In the genomic region with DNA sequence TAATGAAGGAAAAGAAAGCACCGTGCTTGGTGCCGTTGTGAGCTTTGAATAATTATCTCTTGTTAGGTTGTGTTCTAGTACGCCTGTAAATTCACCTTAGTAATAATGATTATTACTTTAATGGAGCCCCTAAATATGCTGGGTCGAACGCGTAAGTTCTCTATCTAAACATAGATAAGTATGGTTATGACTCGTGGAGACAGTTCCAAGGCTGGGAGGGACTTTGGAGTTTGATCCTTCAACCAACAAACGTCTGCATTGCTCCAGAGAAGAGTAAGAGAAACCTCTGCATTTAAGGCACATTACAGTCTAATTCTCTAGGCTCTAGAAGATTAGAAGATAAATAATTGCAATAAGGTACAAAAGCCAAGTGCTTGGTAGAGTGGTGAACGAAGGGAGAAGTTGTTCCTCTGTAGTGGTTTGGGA, we compare ENCODE assay signal across 8 cellular contexts. TPM values are rescaled to one million over a fixed set of nuclear protein-coding genes. Genes with fewer than 3 reads are reported as not detected.
DNase-seq lines count a peak whose midpoint lies in the region; ATAC-seq and TF ChIP-seq lines count a peak whose summit lies in the region.

No MANE protein-coding gene starts in this region.

- DNase-seq in GM06990 (ENCODE audit: extremely low read depth, insufficient read length), result no peak
- no peak for DNase-seq in T-helper 17 cell
- DNase-seq in fibroblast of pulmonary artery (ENCODE audit: low read depth), result peak; percentile 26
- DNase-seq in amniotic stem cell (lab: John Stamatoyannopoulos, UW), result no peak

- peaks cover 44% of the 10 kb centered on the region for H3K4me1 Mint-ChIP-seq in T-helper 17 cell

- H3K4me3 ChIP-seq in GM06990 (replicated peaks; ENCODE audit: low read depth, low read length) (peak overlapping the region; percentile 94), fibroblast of pulmonary artery (replicated peaks; ENCODE audit: low read depth, low read length) (peak overlapping the region; percentile 100), parathyroid adenoma (ENCODE audit: low read depth, low read length) (peak overlapping the region; percentile 91)

- peaks cover 13% of the 10 kb centered on the region for H3K4me1 ChIP-seq in parathyroid adenoma

- H2AFZ ChIP-seq in parathyroid adenoma, result peak overlapping the region; percentile 100

- no peaks in the 10 kb centered on the region for H3K27me3 Mint-ChIP-seq in T-helper 17 cell

- peak overlapping the region; percentile 58 for H3K9ac ChIP-seq in parathyroid adenoma

- H3K4me2 ChIP-seq in parathyroid adenoma (ENCODE audit: low read length), result peak overlapping the region; percentile 85

- TF ChIP-seq CTCF in GM06990 (IDR thresholded peaks at IDR 0.05; ENCODE audit: insufficient read depth, low read length, poor library complexity, severe bottlenecking) (no peak), fibroblast of pulmonary artery (IDR thresholded peaks at IDR 0.05; ENCODE audit: low read length, missing control alignments) (no peak), parathyroid adenoma (IDR thresholded peaks at IDR 0.05) (no peak)

- H3K36me3 ChIP-seq in GM06990 (ENCODE audit: control insufficient read depth, insufficient read depth, low read length) (peaks cover 5% of the 10 kb centered on the region), parathyroid adenoma (ENCODE audit: control insufficient read depth, insufficient read depth, low read length) (no peaks in the 10 kb centered on the region)

- H3K27ac ChIP-seq in parathyroid adenoma, result peak overlapping the region; percentile 88

- peak overlapping the region; percentile 99 for H3K27ac Mint-ChIP-seq in T-helper 17 cell

- H3K9me3 ChIP-seq in T-helper 17 cell (ENCODE audit: control insufficient read depth, low read length, poor library complexity, severe bottlenecking) (no peaks in the 10 kb centered on the region), parathyroid adenoma (ENCODE audit: control insufficient read depth, low read length) (no peaks in the 10 kb centered on the region)

- H3K79me2 ChIP-seq in parathyroid adenoma, result peaks cover 18% of the 10 kb centered on the region

- peaks cover 7% of the 10 kb centered on the region for H3K36me3 Mint-ChIP-seq in T-helper 17 cell (ENCODE audit: low read depth)

- peak; percentile 5 for ATAC-seq in HG02852 (IDR thresholded peaks at IDR 0.05; ENCODE audit: unreplicated experiment)
- no peak for ATAC-seq in T-helper 17 cell
- ATAC-seq in GM18861 (IDR thresholded peaks at IDR 0.05; ENCODE audit: unreplicated experiment), result no peak
- no peak for ATAC-seq in HG02571 (IDR thresholded peaks at IDR 0.05; ENCODE audit: unreplicated experiment)

- peak overlapping the region; percentile 96 for H3K4me3 Mint-ChIP-seq in T-helper 17 cell

- H3K27me3 ChIP-seq in GM06990 (replicated peaks; ENCODE audit: control insufficient read depth, insufficient read depth, low read length) (no peaks in the 10 kb centered on the region), parathyroid adenoma (ENCODE audit: control insufficient read depth, insufficient read depth, low read length) (no peaks in the 10 kb centered on the region)

RNA-seq across cellular contexts. Expression of a gene that starts 0.5 kb away (rescaled TPM):
- total RNA-seq in T-helper 17 cell, result 1 to 10 TPM; 2.9 to 5.3 TPM

RNA-seq across cellular contexts. Expression of a gene that starts 0.7 kb away (rescaled TPM):
- total RNA-seq in T-helper 17 cell, result 10 to 100 TPM; 35.6 to 42.0 TPM

RNA-seq across cellular contexts. Expression of a gene that starts 21.4 kb away (rescaled TPM):
- under 1 TPM; 0.07 to 0.16 TPM for total RNA-seq in T-helper 17 cell

RNA-seq across cellular contexts. Expression of a gene that starts 51.6 kb away (rescaled TPM):
- total RNA-seq in T-helper 17 cell, result 100 to 1,000 TPM; 103 to 110 TPM
